11 cellular contexts compared by ENCODE assay signal in the genomic region with DNA sequence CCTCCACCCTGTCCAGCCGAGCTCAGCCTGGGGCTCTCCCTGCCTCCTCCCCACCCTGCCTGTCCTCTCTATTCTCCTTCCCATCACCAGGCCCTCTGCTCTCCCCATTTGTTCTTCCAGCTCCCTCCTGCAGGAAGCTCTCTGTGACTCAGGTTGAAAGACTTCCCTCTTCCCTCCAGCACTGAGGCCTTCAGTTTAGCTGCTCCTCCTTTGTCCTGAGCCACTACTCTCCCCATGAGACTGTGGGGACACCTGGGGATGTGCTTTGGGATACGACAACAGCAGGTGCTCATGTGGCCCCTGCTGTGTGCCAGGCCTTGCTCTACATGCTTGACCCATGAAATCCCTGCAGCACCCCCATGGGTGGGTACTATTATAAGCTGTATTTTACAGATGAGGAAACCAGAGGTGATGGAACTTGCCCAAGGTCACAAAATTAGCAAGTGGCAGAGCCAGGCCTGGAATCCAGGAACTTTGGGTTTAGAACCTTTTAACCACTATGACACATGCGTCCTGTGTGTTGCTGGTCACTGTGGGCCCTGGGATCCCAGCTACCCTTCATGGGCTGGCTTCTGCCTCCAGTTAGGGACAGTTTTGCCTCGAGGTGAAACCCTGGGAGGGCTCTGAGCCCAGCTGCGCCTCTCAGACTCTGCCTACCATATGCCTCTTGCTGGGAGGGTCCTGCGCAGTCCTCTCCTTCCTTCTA. TPM values are rescaled to one million over a fixed set of nuclear protein-coding genes. Genes with fewer than 3 reads are reported as not detected.
DNase-seq lines count a peak whose midpoint lies in the region; ATAC-seq, FAIRE-seq and TF ChIP-seq lines count a peak whose summit lies in the region.
"Had no signal": no experiment of that assay in that cellular context is flagged by ENCODE, and none has a peak within 500 bp of the region (broad histone marks: within the 10 kb centered on the region; RNA-seq: fewer than 3 reads in every experiment).

No MANE protein-coding gene starts in this region.

- H3K9ac ChIP-seq in NT2/D1 (ENCODE audit: insufficient read length, low read depth) (no peak overlapping the region), endothelial cell of umbilical vein (replicated peaks; ENCODE audit: extremely low read depth, insufficient read depth, low read length) (peak overlapping the region; percentile 36)

- no peak overlapping the region for H2AFZ ChIP-seq in endothelial cell of umbilical vein (ENCODE audit: low read depth, low read length)
- H2AFZ ChIP-seq in osteoblast (ENCODE audit: low read length) = peak overlapping the region; percentile 75

- TF ChIP-seq CTCF in endothelial cell of umbilical vein (IDR thresholded peaks at IDR 0.05; ENCODE audit: extremely low read depth in 1 of 2, insufficient read depth in 1 of 2, low read depth in 1 of 2, low read length in 2 of 2) (no peak), osteoblast (IDR thresholded peaks at IDR 0.05; ENCODE audit: extremely low read depth, low read depth, low read length) (no peak)

- CTCF ChIA-PET in endothelial cell of umbilical vein (lab: Charles Lee) = interaction anchor here (1.0 to 12.0 kb wide), 9 partner anchors 8 to 93 kb away, joined by 3 to 138 read pairs (median 4); no protein-coding TSS in a partner anchor

- no peaks in the 10 kb centered on the region for H3K9me1 ChIP-seq in endothelial cell of umbilical vein (replicated peaks; ENCODE audit: control insufficient read depth, extremely low read depth, insufficient read depth, low read length)

- no peak overlapping the region for H3K4me3 ChIP-seq in NT2/D1 (ENCODE audit: insufficient read length, low read depth)
- H3K4me3 ChIP-seq in endothelial cell of umbilical vein (replicated peaks in 1 of 3; ENCODE audit: insufficient read depth in 1 of 3, low read depth in 1 of 3, low read length in 3 of 3) = no peak overlapping the region
- no peak overlapping the region for H3K4me3 ChIP-seq in osteoblast (ENCODE audit: insufficient read depth, low read length)
- H3K4me3 ChIP-seq: K562 had no signal

- H3K4me2 ChIP-seq in endothelial cell of umbilical vein (ENCODE audit: insufficient read depth, low read length) (peak overlapping the region; percentile 19), osteoblast (ENCODE audit: insufficient read depth, low read length) (peak overlapping the region; percentile 44)

- DNase-seq in EH (ENCODE audit: low read depth) (peak; percentile 95), NT2/D1 (ENCODE audit: low read depth, low spot score) (peak; percentile 54), endothelial cell of umbilical vein (ENCODE audit: low read depth, low spot score) (peak; percentile 72), osteoblast (ENCODE audit: insufficient read length, low spot score, missing footprints) (peak; percentile 97), DMS 273 treated with DMSO at 0.1 percent for 48 hours (lab: John Stamatoyannopoulos, UW) (no peak)
- DNase-seq: activated naive CD8-positive, alpha-beta T cell treated with anti-CD3 and anti-CD28 coated beads, Interleukin-2, amount 10 ng/mL, durations not matched to agents 7 days and 5 days had no signal

- no peaks in the 10 kb centered on the region for H3K27me3 ChIP-seq in NT2/D1 (ENCODE audit: insufficient read depth, insufficient read length)
- no peaks in the 10 kb centered on the region for H3K27me3 ChIP-seq in endothelial cell of umbilical vein (ENCODE audit: control insufficient read depth in 2 of 2, insufficient read depth in 2 of 2, low read length in 2 of 2)
- no peaks in the 10 kb centered on the region for H3K27me3 ChIP-seq in osteoblast (ENCODE audit: insufficient read depth, low read length)

- TSS peak; percentile 64 for BruUV-seq in endothelial cell of umbilical vein (replicated peaks; lab: Mats Ljungman, UMichigan)

- POLR2A ChIA-PET in endothelial cell of umbilical vein (lab: Charles Lee) = interaction anchor here (1.2 kb wide), 1 partner anchor 10 kb away, joined by 5 read pairs; no protein-coding TSS in a partner anchor

- peak; percentile 94 for FAIRE-seq in endothelial cell of umbilical vein (lab: Jason Lieb, UNC)
- FAIRE-seq: islet of Langerhans, K562 had no signal

- H3K9me3 ChIP-seq in NT2/D1 (ENCODE audit: insufficient read depth, low read length) (no peaks in the 10 kb centered on the region), endothelial cell of umbilical vein (replicated peaks; ENCODE audit: control insufficient read depth, insufficient read depth, low read length) (no peaks in the 10 kb centered on the region), osteoblast (ENCODE audit: low read depth, low read length) (no peaks in the 10 kb centered on the region)

- H4K20me1 ChIP-seq in endothelial cell of umbilical vein (replicated peaks; ENCODE audit: control insufficient read depth, extremely low read depth, insufficient read depth, low read length) (no peaks in the 10 kb centered on the region), osteoblast (ENCODE audit: insufficient read depth, low read length) (no peaks in the 10 kb centered on the region)

- H3K36me3 ChIP-seq in NT2/D1 (ENCODE audit: insufficient read depth, insufficient read length, low read length) = no peaks in the 10 kb centered on the region
- H3K36me3 ChIP-seq in endothelial cell of umbilical vein (ENCODE audit: control insufficient read depth in 2 of 2, extremely low read depth in 1 of 2, insufficient read depth in 2 of 2, low read length in 2 of 2) = no peaks in the 10 kb centered on the region
- no peaks in the 10 kb centered on the region for H3K36me3 ChIP-seq in osteoblast (ENCODE audit: insufficient read depth, low read length)

- no peak for ATAC-seq in HG02623 (IDR thresholded peaks at IDR 0.05; ENCODE audit: unreplicated experiment)
- ATAC-seq in GM19397 (IDR thresholded peaks at IDR 0.05; ENCODE audit: unreplicated experiment) = no peak
- no peak for ATAC-seq in HG02870 (IDR thresholded peaks at IDR 0.05; ENCODE audit: unreplicated experiment)
- ATAC-seq: K562 had no signal

- no peak for TF ChIP-seq POLR2A in endothelial cell of umbilical vein (IDR thresholded peaks at IDR 0.05; ENCODE audit: low read depth, low read length)

- intact Hi-C loops in endothelial cell of umbilical vein (cut with micrococcal nuclease) = loop anchor here (1.0 kb wide), 1 partner anchor 27 kb away; no protein-coding TSS in a partner anchor

- dilution Hi-C loops in endothelial cell of umbilical vein (cut with MboI; ENCODE audit: extremely low pct_ligation_motif_present, low sequenced_read_pairs) = no loop called here

- H3K4me1 ChIP-seq in NT2/D1 (ENCODE audit: insufficient read depth, insufficient read length) (peaks cover 58% of the 10 kb centered on the region), endothelial cell of umbilical vein (ENCODE audit: control insufficient read depth, extremely low read depth, insufficient read depth, low read length) (peaks cover 67% of the 10 kb centered on the region), osteoblast (ENCODE audit: insufficient read depth, low read length) (peaks cover 58% of the 10 kb centered on the region)

- H3K79me2 ChIP-seq in endothelial cell of umbilical vein (ENCODE audit: control insufficient read depth, insufficient read depth, low read length) (no peaks in the 10 kb centered on the region), osteoblast (ENCODE audit: insufficient read depth, low read length) (no peaks in the 10 kb centered on the region)

- H3K27ac ChIP-seq in endothelial cell of umbilical vein (ENCODE audit: insufficient read depth, low read depth, low read length) = peak overlapping the region; percentile 79
- peak overlapping the region; percentile 78 for H3K27ac ChIP-seq in osteoblast (ENCODE audit: low read depth, low read length)

TF ChIP-seq in endothelial cell of umbilical vein, 7 proteins besides CTCF, POLR2A, EP300 and RAD21:
- TF ChIP-seq FOS (IDR thresholded peaks at IDR 0.05; ENCODE audit: borderline replicate concordance, insufficient read depth, low read length) (peak; percentile 54), MYC (IDR thresholded peaks at IDR 0.05; ENCODE audit: low read depth, low read length) (peak; percentile 7)
- TF ChIP-seq, protein P1, sequence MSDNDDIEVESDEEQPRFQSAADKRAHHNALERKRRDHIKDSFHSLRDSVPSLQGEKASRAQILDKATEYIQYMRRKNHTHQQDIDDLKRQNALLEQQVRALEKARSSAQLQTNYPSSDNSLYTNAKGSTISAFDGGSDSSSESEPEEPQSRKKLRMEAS (IDR thresholded peaks at IDR 0.05; ENCODE audit: insufficient read depth, insufficient read length) = no peak

RNA-seq across cellular contexts. Expression of a gene that starts 5.5 kb away (rescaled TPM):
- total RNA-seq in endothelial cell of umbilical vein (21.7 and 23.7 TPM in 2 replicates), osteoblast (0.59 and 0.72 TPM in 2 replicates)
- 12.3 and 13.6 TPM in 2 replicates for polyA plus RNA-seq in endothelial cell of umbilical vein
- polyA plus RNA-seq in endothelial cell of umbilical vein (2011; cell fraction: cytosol; rRNA removed) = 14.2 and 14.7 TPM in 2 replicates
- 21.6 and 24.7 TPM in 2 replicates for polyA plus RNA-seq in endothelial cell of umbilical vein (2011; cell fraction: nucleus; rRNA removed)
- polyA plus RNA-seq in endothelial cell of umbilical vein (2012) = 6.5 and 10.4 TPM in 2 replicates
- polyA minus RNA-seq in endothelial cell of umbilical vein = 11.6 and 14.8 TPM in 2 replicates
- 68.4 TPM for polyA minus RNA-seq in endothelial cell of umbilical vein (2011; cell fraction: cytosol; rRNA and poly(A)+ RNA removed)
- polyA minus RNA-seq in endothelial cell of umbilical vein (2011; cell fraction: nucleus; rRNA and poly(A)+ RNA removed) = 5.7 and 6.3 TPM in 2 replicates
- total RNA-seq: activated naive CD8-positive, alpha-beta T cell treated with anti-CD3 and anti-CD28 coated beads, Interleukin-2, amount 10 ng/mL, durations not matched to agents 7 days and 5 days; K562 had no signal
- polyA plus RNA-seq: K562 had no signal

RNA-seq across cellular contexts. Expression of a gene that starts 46.8 kb away (rescaled TPM):
- 293 and 420 TPM in 2 replicates for total RNA-seq in endothelial cell of umbilical vein
- polyA plus RNA-seq in endothelial cell of umbilical vein = 120 and 131 TPM in 2 replicates
- 170 and 179 TPM in 2 replicates for polyA plus RNA-seq in endothelial cell of umbilical vein (2011; cell fraction: cytosol; rRNA removed)
- 202 and 253 TPM in 2 replicates for polyA plus RNA-seq in endothelial cell of umbilical vein (2011; cell fraction: nucleus; rRNA removed)
- 398 and 588 TPM in 2 replicates for polyA plus RNA-seq in endothelial cell of umbilical vein (2012)
- 110 and 113 TPM in 2 replicates for polyA minus RNA-seq in endothelial cell of umbilical vein
- polyA minus RNA-seq in endothelial cell of umbilical vein (2011; cell fraction: cytosol; rRNA and poly(A)+ RNA removed) = 331 TPM
- 34.1 and 37.4 TPM in 2 replicates for polyA minus RNA-seq in endothelial cell of umbilical vein (2011; cell fraction: nucleus; rRNA and poly(A)+ RNA removed)
- 20.9 and 27.9 TPM in 2 replicates for total RNA-seq in osteoblast
- polyA plus RNA-seq: K562 had no signal

Comparison
In these comparisons a context has a peak if more than half of its experiments do, and no peak if none do; other contexts are left out.
1. RNA of a gene that starts 5.5 kb away (total RNA-seq): 21.7 to 23.7 TPM in endothelial cell of umbilical vein; 0.59 to 0.72 TPM in osteoblast; every median in the first group is over 10 times any median in the second.
2. RNA of a gene that starts 46.8 kb away (total RNA-seq): 293 to 420 TPM in endothelial cell of umbilical vein; 20.9 to 27.9 TPM in osteoblast; every median in the first group is over 10 times any median in the second.